ENCODE assay signal across 18 cellular contexts in genomic region chr5:93452255-93452654, GRCh38.
"Had no signal": no experiment of that assay in that cellular context is flagged by ENCODE, and none has a peak within 500 bp of the region (broad histone marks: within the 10 kb centered on the region; RNA-seq: fewer than 3 reads in every experiment).

No MANE protein-coding gene starts in this region.

- H3K36me3 Mint-ChIP-seq: activated CD8-positive, alpha-beta memory T cell treated with anti-CD3 and anti-CD28 coated beads, Interleukin-2, amount 10 ng/mL, durations not matched to agents 7 days and 5 days; activated naive CD8-positive, alpha-beta T cell treated with anti-CD3 and anti-CD28 coated beads, Interleukin-2, amount 10 ng/mL, durations not matched to agents 7 days and 5 days had no signal

- H3K27ac Mint-ChIP-seq: activated CD8-positive, alpha-beta memory T cell treated with anti-CD3 and anti-CD28 coated beads, Interleukin-2, amount 10 ng/mL, durations not matched to agents 7 days and 5 days; activated naive CD8-positive, alpha-beta T cell treated with anti-CD3 and anti-CD28 coated beads, Interleukin-2, amount 10 ng/mL, durations not matched to agents 7 days and 5 days had no signal

- H3K4me1 ChIP-seq: ascending aorta, parathyroid adenoma, thyroid gland had no signal

- H3K27me3 Mint-ChIP-seq: activated CD8-positive, alpha-beta memory T cell treated with anti-CD3 and anti-CD28 coated beads, Interleukin-2, amount 10 ng/mL, durations not matched to agents 7 days and 5 days; activated naive CD8-positive, alpha-beta T cell treated with anti-CD3 and anti-CD28 coated beads, Interleukin-2, amount 10 ng/mL, durations not matched to agents 7 days and 5 days had no signal

- H3K9ac ChIP-seq: parathyroid adenoma had no signal

- H3K36me3 ChIP-seq: ascending aorta, thyroid gland had no signal

- H3K9me3 Mint-ChIP-seq: activated naive CD8-positive, alpha-beta T cell treated with anti-CD3 and anti-CD28 coated beads, Interleukin-2, amount 10 ng/mL, durations not matched to agents 7 days and 5 days; activated T-cell treated with anti-CD3 and anti-CD28 coated beads, Interleukin-2, amount 50 U/mL, for 4 hours had no signal

- H3K4me3 ChIP-seq: ascending aorta, lung, thyroid gland had no signal

- H3K27ac ChIP-seq: ascending aorta, epithelial cell of prostate, parathyroid adenoma, thyroid gland had no signal

- ATAC-seq: activated CD8-positive, alpha-beta memory T cell treated with anti-CD3 and anti-CD28 coated beads, Interleukin-2, amount 10 ng/mL, durations not matched to agents 7 days and 5 days; activated T-cell treated with anti-CD3 and anti-CD28 coated beads, Interleukin-2, amount 50 U/mL, for 4 hours; left cardiac atrium had no signal

- H2AFZ ChIP-seq: parathyroid adenoma had no signal

- H3K4me3 Mint-ChIP-seq: activated CD8-positive, alpha-beta memory T cell treated with anti-CD3 and anti-CD28 coated beads, Interleukin-2, amount 10 ng/mL, durations not matched to agents 7 days and 5 days; activated naive CD8-positive, alpha-beta T cell treated with anti-CD3 and anti-CD28 coated beads, Interleukin-2, amount 10 ng/mL, durations not matched to agents 7 days and 5 days; activated T-cell treated with anti-CD3 and anti-CD28 coated beads, Interleukin-2, amount 50 U/mL, for 4 hours; neural crest cell had no signal

- H3K4me1 Mint-ChIP-seq: activated CD8-positive, alpha-beta memory T cell treated with anti-CD3 and anti-CD28 coated beads, Interleukin-2, amount 10 ng/mL, durations not matched to agents 7 days and 5 days; activated naive CD8-positive, alpha-beta T cell treated with anti-CD3 and anti-CD28 coated beads, Interleukin-2, amount 10 ng/mL, durations not matched to agents 7 days and 5 days had no signal

- DNase-seq: activated CD4-positive, alpha-beta T cell treated with anti-CD3 and anti-CD28 coated beads, Interleukin-2, amount 50 U/mL, for 48 hours; activated CD4-positive, CD25-positive, alpha-beta regulatory T cell treated with anti-CD3 and anti-CD28 coated beads, Interleukin-2, amount 50 U/mL, for 72 hours; activated CD8-positive, alpha-beta memory T cell treated with anti-CD3 and anti-CD28 coated beads, Interleukin-2, amount 10 ng/mL, durations not matched to agents 7 days and 5 days; activated gamma-delta T cell treated with Interleukin-2 at 50 U/mL for 16 hours; activated naive CD8-positive, alpha-beta T cell treated with anti-CD3 and anti-CD28 coated beads, Interleukin-2, amount 10 ng/mL, durations not matched to agents 7 days and 5 days; activated T-cell treated with anti-CD3 and anti-CD28 coated beads, Interleukin-2, amount 50 U/mL, for 4 hours; effector memory CD4-positive, alpha-beta T cell; foreskin fibroblast; glutamatergic neuron; left cardiac atrium; retina; T-helper 2 cell; thyroid gland had no signal

- H3K27me3 ChIP-seq: ascending aorta, thyroid gland had no signal

- H3K9me3 ChIP-seq: ascending aorta, thyroid gland had no signal

- H3K79me2 ChIP-seq: parathyroid adenoma had no signal
